ENCODE assay signal across 20 cellular contexts in genomic region chr15:57038040-57038439, GRCh38.
"Had no signal": no experiment of that assay in that cellular context is flagged by ENCODE, and none has a peak within 500 bp of the region (broad histone marks: within the 10 kb centered on the region; RNA-seq: fewer than 3 reads in every experiment).

No MANE protein-coding gene starts in this region.

- H3K9me3 Mint-ChIP-seq: endodermal cell; naive B cell; stimulated activated naive CD8-positive, alpha-beta T cell treated with anti-CD3 and anti-CD28 coated beads, Interleukin-15, Interleukin-2, amounts not matched to agents 100 ng/mL and 50 ng/mL, for 24 hours had no signal

- H3K27me3 Mint-ChIP-seq: naive B cell; stimulated activated naive CD8-positive, alpha-beta T cell treated with anti-CD3 and anti-CD28 coated beads, Interleukin-15, Interleukin-2, amounts not matched to agents 100 ng/mL and 50 ng/mL, for 24 hours had no signal

- H3K36me3 ChIP-seq: colonic mucosa, sigmoid colon, thoracic aorta, transverse colon had no signal

- H3K27ac Mint-ChIP-seq: endodermal cell; stimulated activated naive CD8-positive, alpha-beta T cell treated with anti-CD3 and anti-CD28 coated beads, Interleukin-15, Interleukin-2, amounts not matched to agents 100 ng/mL and 50 ng/mL, for 24 hours had no signal

- H3K4me3 Mint-ChIP-seq: endodermal cell, neural crest cell had no signal

- H3K9me3 ChIP-seq: colonic mucosa, sigmoid colon, thoracic aorta, transverse colon had no signal

- DNase-seq: colonic mucosa; dermis blood vessel endothelial cell; effector CD4-positive, alpha-beta T cell; endodermal cell; erythroblast; foreskin keratinocyte; kidney; left colon; left ventricle myocardium superior; mesendoderm; naive B cell; posterior cingulate gyrus; sigmoid colon; stimulated activated CD4-positive, alpha-beta T cell treated with anti-CD3 and anti-CD28 coated beads, Interleukin-2, amount 100 ng/mL, for 24 hours; transverse colon had no signal

- H3K27ac ChIP-seq: colonic mucosa, foreskin keratinocyte, sigmoid colon, skin epidermis, thoracic aorta, transverse colon had no signal

- H3K27me3 ChIP-seq: colonic mucosa, foreskin keratinocyte, sigmoid colon, transverse colon had no signal

- ATAC-seq: foreskin keratinocyte, left colon, left ventricle myocardium superior had no signal

- H3K4me1 ChIP-seq: colonic mucosa had no signal

- H3K4me3 ChIP-seq: colonic mucosa, lung, sigmoid colon, skin epidermis, thoracic aorta, transverse colon had no signal
